20 cellular contexts compared by ENCODE assay signal in the genomic region with DNA sequence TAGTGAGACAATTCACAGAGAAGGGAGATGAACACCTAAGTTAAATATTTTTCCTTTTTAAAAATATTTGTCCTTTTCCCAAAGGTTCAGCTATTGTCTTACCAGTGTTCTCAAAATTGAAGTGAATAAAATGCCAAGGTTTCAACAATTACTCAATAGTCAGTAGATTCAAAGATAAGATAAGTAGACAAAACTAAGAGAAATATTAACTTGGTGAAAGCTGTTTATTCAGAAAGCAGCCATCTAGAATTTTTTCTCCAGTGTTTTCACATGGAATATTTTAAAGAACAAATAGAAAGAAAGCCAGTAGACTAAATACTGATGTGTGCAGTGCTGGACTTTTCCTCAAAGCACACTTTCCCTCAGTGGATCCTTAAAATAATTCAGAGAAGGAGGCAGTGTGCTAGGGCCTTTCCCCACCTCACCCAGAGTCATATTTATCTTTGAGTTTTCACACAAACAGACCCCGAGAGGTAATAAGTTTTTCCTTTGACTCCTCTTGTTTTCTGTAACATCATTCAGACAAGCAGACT.
DNase-seq lines count a peak whose midpoint lies in the region; ATAC-seq and TF ChIP-seq lines count a peak whose summit lies in the region.
"Had no signal": no experiment of that assay in that cellular context is flagged by ENCODE, and none has a peak within 500 bp of the region (broad histone marks: within the 10 kb centered on the region; RNA-seq: fewer than 3 reads in every experiment).

No MANE protein-coding gene starts in this region.

- TF ChIP-seq CTCF in parathyroid adenoma (IDR thresholded peaks at IDR 0.05) = no peak

- H2AFZ ChIP-seq in parathyroid adenoma = peak overlapping the region; percentile 62

- H3K27ac ChIP-seq in parathyroid adenoma = peak overlapping the region; percentile 89
- H3K27ac ChIP-seq: esophagus muscularis mucosa, upper lobe of right lung had no signal

- no peaks in the 10 kb centered on the region for H3K27me3 ChIP-seq in parathyroid adenoma (ENCODE audit: control insufficient read depth, insufficient read depth, low read length)
- H3K27me3 ChIP-seq: esophagus muscularis mucosa, pancreas, upper lobe of right lung had no signal

- no peaks in the 10 kb centered on the region for H3K9me3 ChIP-seq in parathyroid adenoma (ENCODE audit: control insufficient read depth, low read length)
- H3K9me3 ChIP-seq: Caco-2, esophagus muscularis mucosa, pancreas, upper lobe of right lung had no signal

- peak in 1 of 2 donors; percentile 40 for ATAC-seq in activated T-cell treated with anti-CD3 and anti-CD28 coated beads, Interleukin-2, amount 50 U/mL, for 4 hours
- no peak for ATAC-seq in GM18519 (IDR thresholded peaks at IDR 0.05; ENCODE audit: low FRiP score, unreplicated experiment)
- ATAC-seq: upper lobe of right lung had no signal

- H3K9ac ChIP-seq in parathyroid adenoma = no peak overlapping the region

- H3K9me3 Mint-ChIP-seq in activated T-cell treated with anti-CD3 and anti-CD28 coated beads, Interleukin-2, amount 50 U/mL, for 4 hours = peaks cover 12% of the 10 kb centered on the region
- peaks cover 5% of the 10 kb centered on the region for H3K9me3 Mint-ChIP-seq in activated naive CD8-positive, alpha-beta T cell (ENCODE audit: low read depth)

- H3K4me3 ChIP-seq in parathyroid adenoma (ENCODE audit: low read depth, low read length) = peak overlapping the region; percentile 21
- H3K4me3 ChIP-seq: esophagus muscularis mucosa, pancreas, skin epidermis, upper lobe of right lung had no signal

- peaks cover 10% of the 10 kb centered on the region for H3K36me3 Mint-ChIP-seq in activated T-cell treated with anti-CD3 and anti-CD28 coated beads, Interleukin-2, amount 50 U/mL, for 4 hours (ENCODE audit: insufficient read depth)
- peaks cover 4% of the 10 kb centered on the region for H3K36me3 Mint-ChIP-seq in activated naive CD8-positive, alpha-beta T cell

- peak; percentile 23 for TF ChIP-seq POLR2A in GM19193 (IDR thresholded peaks at IDR 0.05; ENCODE audit: extremely low read depth, insufficient read depth, insufficient read length)

- H3K36me3 ChIP-seq in parathyroid adenoma (ENCODE audit: control insufficient read depth, insufficient read depth, low read length) = no peaks in the 10 kb centered on the region
- H3K36me3 ChIP-seq: esophagus muscularis mucosa, pancreas, upper lobe of right lung had no signal

- no peak for DNase-seq in activated T-cell treated with anti-CD3 and anti-CD28 coated beads, Interleukin-2, amount 50 U/mL, for 4 hours
- no peak for DNase-seq in activated T-cell treated with anti-CD3 and anti-CD28 coated beads, Interleukin-2, amount 50 U/mL, for 1 hour
- DNase-seq in T-helper 9 cell (no peak), AG08396 (ENCODE audit: low spot score) (no peak)
- DNase-seq: ACHN; activated CD4-positive, CD25-positive, alpha-beta regulatory T cell; Caco-2; dermis blood vessel endothelial cell; islet precursor cell; midbrain; NCI-H1436; NK-92 treated with Interleukin-12 subunit alpha and Interleukin-12 subunit beta, amount 100 ng/mL, for 24 hours; pancreas; upper lobe of right lung had no signal

- peak overlapping the region; percentile 48 for H3K27ac Mint-ChIP-seq in activated naive CD8-positive, alpha-beta T cell

- peak overlapping the region; percentile 56 for H3K4me2 ChIP-seq in parathyroid adenoma (ENCODE audit: low read length)

- peak overlapping the region; percentile 46 for H3K4me3 Mint-ChIP-seq in activated T-cell treated with anti-CD3 and anti-CD28 coated beads, Interleukin-2, amount 50 U/mL, for 4 hours
- H3K4me3 Mint-ChIP-seq in activated naive CD8-positive, alpha-beta T cell = no peak overlapping the region

- no peaks in the 10 kb centered on the region for H3K27me3 Mint-ChIP-seq in activated T-cell treated with anti-CD3 and anti-CD28 coated beads, Interleukin-2, amount 50 U/mL, for 4 hours (ENCODE audit: low read depth)
- no peaks in the 10 kb centered on the region for H3K27me3 Mint-ChIP-seq in activated naive CD8-positive, alpha-beta T cell

- H3K4me1 ChIP-seq in parathyroid adenoma = peaks cover 64% of the 10 kb centered on the region

- no peaks in the 10 kb centered on the region for H3K79me2 ChIP-seq in parathyroid adenoma

- peaks cover 77% of the 10 kb centered on the region for H3K4me1 Mint-ChIP-seq in activated T-cell treated with anti-CD3 and anti-CD28 coated beads, Interleukin-2, amount 50 U/mL, for 4 hours (ENCODE audit: low read depth)
- peaks cover 65% of the 10 kb centered on the region for H3K4me1 Mint-ChIP-seq in activated naive CD8-positive, alpha-beta T cell (ENCODE audit: low read depth)
